Comparison of ENCODE assay signal across 6 cellular contexts in the genomic region with DNA sequence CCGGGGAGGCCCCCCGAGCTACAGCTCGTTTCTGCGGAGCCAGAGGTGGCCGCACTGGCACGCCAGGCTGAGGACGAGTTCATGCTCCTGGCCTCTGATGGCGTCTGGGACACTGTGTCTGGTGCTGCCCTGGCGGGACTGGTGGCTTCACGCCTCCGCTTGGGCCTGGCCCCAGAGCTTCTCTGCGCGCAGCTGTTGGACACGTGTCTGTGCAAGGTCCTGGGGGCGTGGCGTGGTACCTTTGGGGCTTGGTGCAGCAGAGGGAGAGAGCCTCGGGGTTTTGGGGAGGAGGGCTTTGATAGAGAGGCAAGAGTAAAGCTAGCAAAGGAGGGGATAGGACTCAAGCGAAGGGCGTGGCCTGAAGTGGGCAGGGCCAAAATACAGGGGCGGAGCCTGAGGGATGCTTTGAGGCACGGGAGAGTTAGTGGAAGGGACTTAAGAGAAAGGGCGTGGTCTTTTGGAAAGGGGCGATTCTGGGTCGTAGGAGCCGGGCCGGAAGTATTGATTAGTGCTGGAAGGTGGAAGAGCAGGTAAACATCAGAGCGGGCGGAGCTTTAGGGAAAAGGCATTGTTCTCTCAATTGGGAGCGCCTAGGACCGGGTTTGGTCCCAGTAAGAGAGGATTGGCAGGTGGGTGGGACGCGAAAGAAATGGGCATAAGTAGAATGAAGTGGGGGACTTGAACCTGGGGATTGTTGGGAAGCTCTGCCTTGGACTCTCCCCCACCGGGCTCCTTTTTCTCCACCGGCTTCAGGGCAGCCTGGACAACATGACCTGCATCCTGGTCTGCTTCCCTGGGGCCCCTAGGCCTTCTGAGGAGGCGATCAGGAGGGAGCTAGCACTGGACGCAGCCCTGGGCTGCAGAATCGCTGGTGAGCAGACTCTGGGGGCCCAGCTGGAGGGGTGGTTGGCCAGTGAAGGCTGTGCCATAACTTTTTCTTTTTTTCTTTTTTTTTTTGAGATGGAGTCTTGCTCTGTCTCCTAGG. TPM values are rescaled to one million over a fixed set of nuclear protein-coding genes. Genes with fewer than 3 reads are reported as not detected.
DNase-seq lines count a peak whose midpoint lies in the region; ATAC-seq lines count a peak whose summit lies in the region.

No MANE protein-coding gene starts in this region.

- peak overlapping the region; percentile 100 for H3K4me2 ChIP-seq in BLaER1

- no peaks in the 10 kb centered on the region for H3K9me3 ChIP-seq in BLaER1
- H3K9me3 ChIP-seq in adipocyte (ENCODE audit: control insufficient read depth, low read length): no peaks in the 10 kb centered on the region

- H3K4me1 Mint-ChIP-seq in natural killer cell treated with Interleukin-12 subunit alpha and Interleukin-12 subunit beta and Interleukin-15 and Interleukin-18, amount 100 ng/mL, for 72 hours (ENCODE audit: low read depth in 2 of 2): peaks cover 33 to 37% of the 10 kb centered on the region in 2 donors

- no peaks in the 10 kb centered on the region for H3K9me3 Mint-ChIP-seq in natural killer cell treated with Interleukin-12 subunit alpha and Interleukin-12 subunit beta and Interleukin-15 and Interleukin-18, amount 100 ng/mL, for 72 hours

- H3K4me3 Mint-ChIP-seq in natural killer cell treated with Interleukin-12 subunit alpha and Interleukin-12 subunit beta and Interleukin-15 and Interleukin-18, amount 100 ng/mL, for 72 hours: peak overlapping the region; percentile 48

- no peak overlapping the region for H3K27ac ChIP-seq in BLaER1

- peaks cover 31% of the 10 kb centered on the region for H4K20me1 ChIP-seq in BLaER1

- H3K36me3 ChIP-seq in BLaER1: no peaks in the 10 kb centered on the region
- no peaks in the 10 kb centered on the region for H3K36me3 ChIP-seq in adipocyte (ENCODE audit: control insufficient read depth, insufficient read depth, low read length, severe bottlenecking)

- no peaks in the 10 kb centered on the region for H3K36me3 Mint-ChIP-seq in natural killer cell treated with Interleukin-12 subunit alpha and Interleukin-12 subunit beta and Interleukin-15 and Interleukin-18, amount 100 ng/mL, for 72 hours

- peak; percentile 94 for DNase-seq in NCI-H146 (lab: John Stamatoyannopoulos, UW)
- DNase-seq in adipocyte (ENCODE audit: low read depth): peak; percentile 42
- peak; percentile 82 for DNase-seq in natural killer cell treated with Interleukin-12 subunit alpha and Interleukin-12 subunit beta and Interleukin-15 and Interleukin-18, amount 100 ng/mL, for 72 hours (ENCODE audit: low spot score)

- H3K27me3 ChIP-seq in BLaER1: peaks cover 53% of the 10 kb centered on the region
- H3K27me3 ChIP-seq in adipocyte (replicated peaks; ENCODE audit: control insufficient read depth, insufficient read depth, low read length): no peaks in the 10 kb centered on the region

- ATAC-seq in natural killer cell treated with Interleukin-12 subunit alpha and Interleukin-12 subunit beta and Interleukin-15 and Interleukin-18, amount 100 ng/mL, for 72 hours: peak; percentile 46 to 66
- ATAC-seq in HG03108 (IDR thresholded peaks at IDR 0.05; ENCODE audit: unreplicated experiment): no peak
- ATAC-seq in GM21360 (IDR thresholded peaks at IDR 0.05; ENCODE audit: unreplicated experiment): no peak

- H3K4me3 ChIP-seq in BLaER1 (no peak overlapping the region), adipocyte (ENCODE audit: low read length) (no peak overlapping the region)

- H3K9ac ChIP-seq in BLaER1 (no peak overlapping the region), adipocyte (ENCODE audit: low read length) (no peak overlapping the region)

- peak overlapping the region in 1 of 2 donors; percentile 23 for H3K27ac Mint-ChIP-seq in natural killer cell treated with Interleukin-12 subunit alpha and Interleukin-12 subunit beta and Interleukin-15 and Interleukin-18, amount 100 ng/mL, for 72 hours

- H3K27me3 Mint-ChIP-seq in natural killer cell treated with Interleukin-12 subunit alpha and Interleukin-12 subunit beta and Interleukin-15 and Interleukin-18, amount 100 ng/mL, for 72 hours: peaks cover 8 to 11% of the 10 kb centered on the region in 2 donors

- H3K4me1 ChIP-seq in BLaER1 (peaks cover 45% of the 10 kb centered on the region), adipocyte (ENCODE audit: control insufficient read depth, insufficient read depth, low read length) (peaks cover 8% of the 10 kb centered on the region)

RNA-seq across cellular contexts. Expression of a gene that starts 1.2 kb away (rescaled TPM):
- total RNA-seq in natural killer cell treated with Interleukin-12 subunit alpha and Interleukin-12 subunit beta and Interleukin-15 and Interleukin-18, amount 100 ng/mL, for 72 hours: 1 to 10 TPM; 3.2 to 3.6 TPM

RNA-seq across cellular contexts. Expression of a gene that starts 2.6 kb away (rescaled TPM):
- 1 to 10 TPM; 5.9 to 7.8 TPM for total RNA-seq in natural killer cell treated with Interleukin-12 subunit alpha and Interleukin-12 subunit beta and Interleukin-15 and Interleukin-18, amount 100 ng/mL, for 72 hours

RNA-seq across cellular contexts. Expression of a gene that starts 7.8 kb away (rescaled TPM):
- total RNA-seq in natural killer cell treated with Interleukin-12 subunit alpha and Interleukin-12 subunit beta and Interleukin-15 and Interleukin-18, amount 100 ng/mL, for 72 hours: 100 to 1,000 TPM; 447 to 589 TPM

RNA-seq across cellular contexts. Expression of a gene that starts 31.7 kb away (rescaled TPM):
- total RNA-seq in natural killer cell treated with Interleukin-12 subunit alpha and Interleukin-12 subunit beta and Interleukin-15 and Interleukin-18, amount 100 ng/mL, for 72 hours: 10 to 100 TPM; 16.3 to 18.0 TPM

Comparison
In these comparisons a context has a peak if more than half of its experiments do, and no peak if none do; other contexts are left out.
1. DNase-seq: peak in every context shown above with its lines; median percentile 94 in NCI-H146; 82 in natural killer cell treated with Interleukin-12 subunit alpha and Interleukin-12 subunit beta and Interleukin-15 and Interleukin-18, amount 100 ng/mL, for 72 hours; 42 in adipocyte.
2. ATAC-seq: peak in natural killer cell treated with Interleukin-12 subunit alpha and Interleukin-12 subunit beta and Interleukin-15 and Interleukin-18, amount 100 ng/mL, for 72 hours (2 of 2); none in HG03108 (single experiment) and GM21360 (single experiment).